In genomic region chr11:94400839-94401772, GRCh38 we compare ENCODE assay signal across 9 cellular contexts. TPM values are rescaled to one million over a fixed set of nuclear protein-coding genes. Genes with fewer than 3 reads are reported as not detected.
DNase-seq lines count a peak whose midpoint lies in the region; ATAC-seq and TF ChIP-seq lines count a peak whose summit lies in the region.
"Had no signal": no experiment of that assay in that cellular context is flagged by ENCODE, and none has a peak within 500 bp of the region (broad histone marks: within the 10 kb centered on the region; RNA-seq: fewer than 3 reads in every experiment).

TSS of gene GPR83 (minus strand) at chr11:94401419. CDS start at chr11:94401247, 172 bp downstream.

- DNase-seq in GM06990 (ENCODE audit: extremely low read depth, insufficient read length) (peak; percentile 26), NT2/D1 (ENCODE audit: low read depth, low spot score) (no peak), glutamatergic neuron (peak; percentile 54), progenitor cell of endocrine pancreas (ENCODE audit: low spot score, unreplicated experiment) (peak; percentile 17), hippocampal formation (lab: John Stamatoyannopoulos, UW) (no peak)
- DNase-seq in activated naive CD4-positive, alpha-beta T cell treated with anti-CD3 and anti-CD28 coated beads, Interleukin-2, amount 50 U/mL, for 16 hours: no peak

- peaks cover 16% of the 10 kb centered on the region for H3K27me3 Mint-ChIP-seq in glutamatergic neuron (ENCODE audit: unreplicated experiment)
- H3K27me3 Mint-ChIP-seq in progenitor cell of endocrine pancreas: peaks cover 55% of the 10 kb centered on the region

- H3K4me3 Mint-ChIP-seq in glutamatergic neuron (ENCODE audit: unreplicated experiment): peak within 1 kb of the TSS; percentile 91
- peak within 1 kb of the TSS; percentile 68 for H3K4me3 Mint-ChIP-seq in progenitor cell of endocrine pancreas (ENCODE audit: low read depth)

- no peaks in the 10 kb centered on the region for H3K9me3 ChIP-seq in NT2/D1 (ENCODE audit: insufficient read depth, low read length)

- TF ChIP-seq CTCF in GM06990 (IDR thresholded peaks at IDR 0.05; ENCODE audit: insufficient read depth, low read length, poor library complexity, severe bottlenecking) (no peak), glutamatergic neuron (IDR thresholded peaks at IDR 0.05; ENCODE audit: partially characterized antibody, unreplicated experiment) (no peak), progenitor cell of endocrine pancreas (IDR thresholded peaks at IDR 0.05; ENCODE audit: unreplicated experiment) (no peak)

- peaks cover 4% of the 10 kb centered on the region for H3K4me1 ChIP-seq in NT2/D1 (ENCODE audit: insufficient read depth, insufficient read length)
- H3K4me1 ChIP-seq: parathyroid adenoma had no signal

- peaks cover 11% of the 10 kb centered on the region for H3K36me3 Mint-ChIP-seq in glutamatergic neuron (ENCODE audit: unreplicated experiment)
- no peaks in the 10 kb centered on the region for H3K36me3 Mint-ChIP-seq in progenitor cell of endocrine pancreas (ENCODE audit: insufficient read depth)

- H3K4me1 Mint-ChIP-seq in glutamatergic neuron (ENCODE audit: low read depth, unreplicated experiment) (peaks cover 13% of the 10 kb centered on the region), progenitor cell of endocrine pancreas (ENCODE audit: low read depth) (peaks cover 13% of the 10 kb centered on the region)

- peak within 1 kb of the TSS; percentile 64 for H3K9ac ChIP-seq in NT2/D1 (ENCODE audit: insufficient read length, low read depth)
- H3K9ac ChIP-seq: parathyroid adenoma had no signal

- H3K27me3 ChIP-seq in GM06990 (replicated peaks; ENCODE audit: control insufficient read depth, insufficient read depth, low read length) (no peaks in the 10 kb centered on the region), NT2/D1 (ENCODE audit: insufficient read depth, insufficient read length) (peaks cover 40% of the 10 kb centered on the region)

- peak within 1 kb of the TSS; percentile 36 for H3K27ac Mint-ChIP-seq in glutamatergic neuron (ENCODE audit: unreplicated experiment)
- H3K27ac Mint-ChIP-seq in progenitor cell of endocrine pancreas: no peak within 1 kb of the TSS

- H3K9me3 Mint-ChIP-seq in glutamatergic neuron (ENCODE audit: unreplicated experiment): peaks cover 13% of the 10 kb centered on the region
- H3K9me3 Mint-ChIP-seq in progenitor cell of endocrine pancreas (ENCODE audit: low read depth): no peaks in the 10 kb centered on the region

- no peak within 1 kb of the TSS for H3K4me3 ChIP-seq in GM06990 (replicated peaks; ENCODE audit: low read depth, low read length)
- peak within 1 kb of the TSS; percentile 53 for H3K4me3 ChIP-seq in NT2/D1 (ENCODE audit: insufficient read length, low read depth)

- H3K36me3 ChIP-seq in GM06990 (ENCODE audit: control insufficient read depth, insufficient read depth, low read length): no peaks in the 10 kb centered on the region
- H3K36me3 ChIP-seq in NT2/D1 (ENCODE audit: insufficient read depth, insufficient read length, low read length): no peaks in the 10 kb centered on the region

- no peak for ATAC-seq in HG03378 (IDR thresholded peaks at IDR 0.05; ENCODE audit: unreplicated experiment)
- no peak for ATAC-seq in GM18907 (IDR thresholded peaks at IDR 0.05; ENCODE audit: unreplicated experiment)

RNA-seq across cellular contexts. Expression of gene GPR83, which starts in this region (rescaled TPM):
- total RNA-seq in glutamatergic neuron (ENCODE audit: unreplicated experiment) (2.9 TPM), progenitor cell of endocrine pancreas (0.31 and 0.62 TPM in 2 replicates)

Comparison
In these comparisons a context has a peak if more than half of its experiments do, and no peak if none do; other contexts are left out.
1. Peak in DNase-seq in progenitor cell of endocrine pancreas; RNA of the gene not detected or under 1 TPM.
2. DNase-seq: peak in GM06990 (single experiment) and glutamatergic neuron (single experiment); none in NT2/D1 (single experiment), hippocampal formation (0 of 2) and activated naive CD4-positive, alpha-beta T cell treated with anti-CD3 and anti-CD28 coated beads, Interleukin-2, amount 50 U/mL, for 16 hours (single experiment).